18 cellular contexts compared by ENCODE assay signal in genomic region chr4:26877417-26877816, GRCh38. TPM values are rescaled to one million over a fixed set of nuclear protein-coding genes. Genes with fewer than 3 reads are reported as not detected.
DNase-seq lines count a peak whose midpoint lies in the region; ATAC-seq lines count a peak whose summit lies in the region.
"Had no signal": no experiment of that assay in that cellular context is flagged by ENCODE, and none has a peak within 500 bp of the region (broad histone marks: within the 10 kb centered on the region; RNA-seq: fewer than 3 reads in every experiment).

No MANE protein-coding gene starts in this region.

- H3K4me3 Mint-ChIP-seq in stimulated activated naive CD8-positive, alpha-beta T cell treated with anti-CD3 and anti-CD28 coated beads, Interleukin-15, Interleukin-2, amounts not matched to agents 100 ng/mL and 50 ng/mL, for 24 hours = no peak overlapping the region
- H3K4me3 Mint-ChIP-seq in activated CD8-positive, alpha-beta T cell treated with anti-CD3 and anti-CD28 coated beads, Interleukin-2, amount 10 ng/mL, durations not matched to agents 7 days and 5 days = no peak overlapping the region
- H3K4me3 Mint-ChIP-seq in memory B cell = no peak overlapping the region

- H3K9me3 Mint-ChIP-seq in stimulated activated naive CD8-positive, alpha-beta T cell treated with anti-CD3 and anti-CD28 coated beads, Interleukin-15, Interleukin-2, amounts not matched to agents 100 ng/mL and 50 ng/mL, for 24 hours = peaks cover 3% of the 10 kb centered on the region
- H3K9me3 Mint-ChIP-seq in activated CD8-positive, alpha-beta T cell treated with anti-CD3 and anti-CD28 coated beads, Interleukin-2, amount 10 ng/mL, durations not matched to agents 7 days and 5 days (ENCODE audit: insufficient read depth) = peaks cover 20% of the 10 kb centered on the region
- H3K9me3 Mint-ChIP-seq in memory B cell = peaks cover 7% of the 10 kb centered on the region

- H3K4me1 Mint-ChIP-seq in stimulated activated naive CD8-positive, alpha-beta T cell treated with anti-CD3 and anti-CD28 coated beads, Interleukin-15, Interleukin-2, amounts not matched to agents 100 ng/mL and 50 ng/mL, for 24 hours (ENCODE audit: low read depth) = peaks cover 92% of the 10 kb centered on the region
- H3K4me1 Mint-ChIP-seq in activated CD8-positive, alpha-beta T cell treated with anti-CD3 and anti-CD28 coated beads, Interleukin-2, amount 10 ng/mL, durations not matched to agents 7 days and 5 days (ENCODE audit: low read depth) = peaks cover 70% of the 10 kb centered on the region
- H3K4me1 Mint-ChIP-seq in memory B cell = peaks cover 48% of the 10 kb centered on the region

- peaks cover 34% of the 10 kb centered on the region for H3K36me3 Mint-ChIP-seq in stimulated activated naive CD8-positive, alpha-beta T cell treated with anti-CD3 and anti-CD28 coated beads, Interleukin-15, Interleukin-2, amounts not matched to agents 100 ng/mL and 50 ng/mL, for 24 hours (ENCODE audit: low read depth)
- H3K36me3 Mint-ChIP-seq in activated CD8-positive, alpha-beta T cell treated with anti-CD3 and anti-CD28 coated beads, Interleukin-2, amount 10 ng/mL, durations not matched to agents 7 days and 5 days (ENCODE audit: low read depth) = peaks cover 55% of the 10 kb centered on the region
- peaks cover 25% of the 10 kb centered on the region for H3K36me3 Mint-ChIP-seq in memory B cell

- CTCF ChIA-PET in activated CD8-positive, alpha-beta T cell treated with anti-CD3 and anti-CD28 coated beads, Interleukin-2, amount 10 ng/mL, durations not matched to agents 7 days and 5 days (lab: Charles Lee) = interaction anchor here (1.0 kb wide), 1 partner anchor 17 kb away, joined by 3 read pairs; the partner anchor contains the start of gene STIM2

- POLR2A ChIA-PET in activated CD8-positive, alpha-beta T cell treated with anti-CD3 and anti-CD28 coated beads, Interleukin-2, amount 10 ng/mL, durations not matched to agents 7 days and 5 days (lab: Charles Lee) = interaction anchor here (0.6 to 5.7 kb wide), 3 partner anchors 9 to 16 kb away, joined by 3 to 44 read pairs (median 7); partner anchors contain the start of gene STIM2

- H3K27me3 Mint-ChIP-seq in stimulated activated naive CD8-positive, alpha-beta T cell treated with anti-CD3 and anti-CD28 coated beads, Interleukin-15, Interleukin-2, amounts not matched to agents 100 ng/mL and 50 ng/mL, for 24 hours = no peaks in the 10 kb centered on the region
- H3K27me3 Mint-ChIP-seq in activated CD8-positive, alpha-beta T cell treated with anti-CD3 and anti-CD28 coated beads, Interleukin-2, amount 10 ng/mL, durations not matched to agents 7 days and 5 days (ENCODE audit: low read depth) = no peaks in the 10 kb centered on the region
- no peaks in the 10 kb centered on the region for H3K27me3 Mint-ChIP-seq in memory B cell
- H3K27me3 Mint-ChIP-seq: progenitor cell of endocrine pancreas had no signal

- no peak for ATAC-seq in stimulated activated naive CD8-positive, alpha-beta T cell treated with anti-CD3 and anti-CD28 coated beads, Interleukin-15, Interleukin-2, amounts not matched to agents 100 U/mL and 50 U/mL, for 24 hours
- ATAC-seq in activated CD8-positive, alpha-beta T cell treated with anti-CD3 and anti-CD28 coated beads, Interleukin-2, amount 10 ng/mL, durations not matched to agents 7 days and 5 days = no peak
- ATAC-seq in memory B cell (ENCODE audit: low read depth) (no peak), left colon (no peak)
- ATAC-seq: body of pancreas, gastroesophageal sphincter had no signal

- DNase-seq in stimulated activated naive CD8-positive, alpha-beta T cell treated with anti-CD3 and anti-CD28 coated beads, Interleukin-15, Interleukin-2, amounts not matched to agents 100 U/mL and 50 U/mL, for 24 hours = no peak
- no peak for DNase-seq in activated CD8-positive, alpha-beta T cell treated with anti-CD3 and anti-CD28 coated beads, Interleukin-2, amount 10 ng/mL, durations not matched to agents 7 days and 5 days
- DNase-seq in memory B cell (ENCODE audit: low spot score in 2 of 2) (no peak), left colon (no peak), AML-193 (lab: John Stamatoyannopoulos, UW) (no peak), anterior cingulate cortex (lab: John Stamatoyannopoulos, UW) (no peak)
- DNase-seq: body of pancreas, COR-L47, DND-41, hypothalamus, Karpas-422, NCI-H1694 treated with DMSO at 0.1 percent for 48 hours, RPMI8226, sigmoid colon, T-helper 9 cell had no signal

- intact Hi-C loops in left colon (cut with DNase I, micrococcal nuclease) = no loop called here

- peak overlapping the region; percentile 95 for H3K27ac Mint-ChIP-seq in stimulated activated naive CD8-positive, alpha-beta T cell treated with anti-CD3 and anti-CD28 coated beads, Interleukin-15, Interleukin-2, amounts not matched to agents 100 ng/mL and 50 ng/mL, for 24 hours
- peak overlapping the region; percentile 78 for H3K27ac Mint-ChIP-seq in activated CD8-positive, alpha-beta T cell treated with anti-CD3 and anti-CD28 coated beads, Interleukin-2, amount 10 ng/mL, durations not matched to agents 7 days and 5 days
- H3K27ac Mint-ChIP-seq in memory B cell = peak overlapping the region; percentile 73
- H3K27ac Mint-ChIP-seq: progenitor cell of endocrine pancreas had no signal

RNA-seq across cellular contexts. Expression of gene STIM2, which starts 16.8 kb away (rescaled TPM):
- total RNA-seq in activated CD8-positive, alpha-beta T cell treated with anti-CD3 and anti-CD28 coated beads, Interleukin-2, amount 10 ng/mL, durations not matched to agents 7 days and 5 days = 10 to 100 TPM; 52.3 to 53.3 TPM
- 10 to 100 TPM; 27.2 to 28.4 TPM for total RNA-seq in left colon
